In the genomic region with DNA sequence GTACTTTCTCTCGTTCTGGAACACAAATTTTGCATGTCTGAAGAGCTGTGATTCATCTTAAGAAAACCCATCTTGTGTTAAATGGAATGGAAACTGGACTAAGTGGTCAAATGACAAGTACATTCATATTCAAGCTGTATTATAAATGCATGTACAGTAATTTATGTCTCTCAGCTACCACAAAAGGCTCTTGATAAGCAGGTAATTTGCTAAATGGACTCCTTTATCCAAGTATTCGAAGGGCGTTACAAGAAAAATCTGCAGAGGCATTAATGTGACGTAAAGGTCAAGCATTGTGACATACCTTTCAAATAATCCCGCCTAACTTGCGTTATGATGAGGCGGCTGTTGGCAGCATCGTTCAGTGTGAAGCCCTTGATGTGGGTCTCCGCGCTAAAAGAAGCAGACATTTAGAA, we compare ENCODE assay signal across 19 cellular contexts.
DNase-seq lines count a peak whose midpoint lies in the region; ATAC-seq lines count a peak whose summit lies in the region.
"Had no signal": no experiment of that assay in that cellular context is flagged by ENCODE, and none has a peak within 500 bp of the region (broad histone marks: within the 10 kb centered on the region; RNA-seq: fewer than 3 reads in every experiment).

No MANE protein-coding gene starts in this region.

- intact Hi-C loops in activated T-helper 1 cell treated with anti-CD3 and anti-CD28 coated beads, Interleukin-12 subunit alpha, Interleukin-12 subunit beta, Interleukin-2, Interleukin-4 antibody, amounts not matched to agents 30 ng/mL and 10 ng/mL and 1 ng/mL, durations not matched to agents 14 hours and 24 hours and 36 hours (cut with micrococcal nuclease) = no loop called here

- H3K27me3 Mint-ChIP-seq in activated T-helper 1 cell treated with anti-CD3 and anti-CD28 coated beads, Interleukin-12 subunit alpha, Interleukin-12 subunit beta, Interleukin-2, Interleukin-4 antibody, amounts not matched to agents 30 ng/mL and 10 ng/mL and 1 ng/mL, durations not matched to agents 14 hours and 24 hours and 36 hours (ENCODE audit: insufficient read depth) = no peaks in the 10 kb centered on the region

- peak; percentile 65 for ATAC-seq in GM19351 (IDR thresholded peaks at IDR 0.05; ENCODE audit: unreplicated experiment)
- ATAC-seq in HG03097 (IDR thresholded peaks at IDR 0.05; ENCODE audit: low FRiP score, unreplicated experiment) = no peak
- ATAC-seq: natural killer cell, right cardiac atrium had no signal

- peaks cover 49% of the 10 kb centered on the region for H3K36me3 Mint-ChIP-seq in activated T-helper 1 cell treated with anti-CD3 and anti-CD28 coated beads, Interleukin-12 subunit alpha, Interleukin-12 subunit beta, Interleukin-2, Interleukin-4 antibody, amounts not matched to agents 30 ng/mL and 10 ng/mL and 1 ng/mL, durations not matched to agents 14 hours and 24 hours and 36 hours (ENCODE audit: low read depth)
- H3K36me3 Mint-ChIP-seq: natural killer cell had no signal

- H3K9me3 Mint-ChIP-seq in activated T-helper 1 cell treated with anti-CD3 and anti-CD28 coated beads, Interleukin-12 subunit alpha, Interleukin-12 subunit beta, Interleukin-2, Interleukin-4 antibody, amounts not matched to agents 30 ng/mL and 10 ng/mL and 1 ng/mL, durations not matched to agents 14 hours and 24 hours and 36 hours = no peaks in the 10 kb centered on the region
- H3K9me3 Mint-ChIP-seq: natural killer cell had no signal

- DNase-seq in DMS79 (lab: John Stamatoyannopoulos, UW) (peak; percentile 97), NCI-H69 (lab: John Stamatoyannopoulos, UW) (peak; percentile 5), kidney tubule cell (ENCODE audit: low spot score) (peak; percentile 42), DMS 273 treated with DMSO at 0.1 percent for 48 hours (lab: John Stamatoyannopoulos, UW) (no peak)
- no peak for DNase-seq in effector CD4-positive, alpha-beta T cell
- DNase-seq in activated T-helper 1 cell treated with anti-CD3 and anti-CD28 coated beads, Interleukin-12 subunit alpha, Interleukin-12 subunit beta, Interleukin-2, Interleukin-4 antibody, amounts not matched to agents 30 ng/mL and 10 ng/mL and 1 ng/mL, durations not matched to agents 14 hours and 24 hours and 36 hours (ENCODE audit: low spot score) = no peak
- DNase-seq: adrenal gland; C1 segment of cervical spinal cord; cortex of kidney; esophagus squamous epithelium; GM23248; left ventricle myocardium inferior; natural killer cell; NCI-H2081; NK-92 treated with Interleukin-12 subunit alpha and Interleukin-12 subunit beta, amount 100 ng/mL, for 24 hours; right cardiac atrium; stimulated activated CD4-positive, alpha-beta T cell treated with anti-CD3 and anti-CD28 coated beads, Interleukin-4, amount 100 ng/mL, for 24 hours had no signal

- H3K27ac Mint-ChIP-seq in activated T-helper 1 cell treated with anti-CD3 and anti-CD28 coated beads, Interleukin-12 subunit alpha, Interleukin-12 subunit beta, Interleukin-2, Interleukin-4 antibody, amounts not matched to agents 30 ng/mL and 10 ng/mL and 1 ng/mL, durations not matched to agents 14 hours and 24 hours and 36 hours = no peak overlapping the region
- H3K27ac Mint-ChIP-seq: natural killer cell had no signal

- H3K4me1 Mint-ChIP-seq in activated T-helper 1 cell treated with anti-CD3 and anti-CD28 coated beads, Interleukin-12 subunit alpha, Interleukin-12 subunit beta, Interleukin-2, Interleukin-4 antibody, amounts not matched to agents 30 ng/mL and 10 ng/mL and 1 ng/mL, durations not matched to agents 14 hours and 24 hours and 36 hours (ENCODE audit: low read depth) = peaks cover 5% of the 10 kb centered on the region

- no peak overlapping the region for H3K4me3 Mint-ChIP-seq in activated T-helper 1 cell treated with anti-CD3 and anti-CD28 coated beads, Interleukin-12 subunit alpha, Interleukin-12 subunit beta, Interleukin-2, Interleukin-4 antibody, amounts not matched to agents 30 ng/mL and 10 ng/mL and 1 ng/mL, durations not matched to agents 14 hours and 24 hours and 36 hours
- H3K4me3 Mint-ChIP-seq: natural killer cell had no signal

Comparison
In these comparisons a context has a peak if more than half of its experiments do, and no peak if none do; other contexts are left out.
1. DNase-seq: peak in DMS79 (single experiment), NCI-H69 (single experiment) and kidney tubule cell (single experiment); none in effector CD4-positive, alpha-beta T cell (single experiment), DMS 273 treated with DMSO at 0.1 percent for 48 hours (single experiment) and activated T-helper 1 cell treated with anti-CD3 and anti-CD28 coated beads, Interleukin-12 subunit alpha, Interleukin-12 subunit beta, Interleukin-2, Interleukin-4 antibody, amounts not matched to agents 30 ng/mL and 10 ng/mL and 1 ng/mL, durations not matched to agents 14 hours and 24 hours and 36 hours (single experiment).